ENCODE assay signal across 16 cellular contexts in genomic region chr17:970388-970768, GRCh38. TPM values are rescaled to one million over a fixed set of nuclear protein-coding genes. Genes with fewer than 3 reads are reported as not detected.
DNase-seq lines count a peak whose midpoint lies in the region; ATAC-seq and TF ChIP-seq lines count a peak whose summit lies in the region.
"Had no signal": no experiment of that assay in that cellular context is flagged by ENCODE, and none has a peak within 500 bp of the region (broad histone marks: within the 10 kb centered on the region; RNA-seq: fewer than 3 reads in every experiment).

No MANE protein-coding gene starts in this region.

- H3K4me1 ChIP-seq in endodermal cell (ENCODE audit: control insufficient read depth, insufficient read depth, low read length) = peaks cover 8% of the 10 kb centered on the region
- peaks cover 11% of the 10 kb centered on the region for H3K4me1 ChIP-seq in suprapubic skin
- H3K4me1 ChIP-seq in CD8-positive, alpha-beta memory T cell (ENCODE audit: insufficient read depth, low read length) = no peaks in the 10 kb centered on the region
- H3K4me1 ChIP-seq: colonic mucosa had no signal

- H3K4me3 ChIP-seq in endodermal cell (ENCODE audit: low read length) = peak overlapping the region; percentile 64
- H3K4me3 ChIP-seq in suprapubic skin = no peak overlapping the region
- H3K4me3 ChIP-seq in CD8-positive, alpha-beta memory T cell (ENCODE audit: low read length) = no peak overlapping the region
- H3K4me3 ChIP-seq: colonic mucosa, left ventricle myocardium inferior had no signal

- H3K27ac Mint-ChIP-seq in HFFc6 (peak overlapping the region; percentile 91), endodermal cell (peak overlapping the region; percentile 57), mesothelial cell of epicardium (peak overlapping the region; percentile 94)
- no peak overlapping the region for H3K27ac Mint-ChIP-seq in CD8-positive, alpha-beta memory T cell
- H3K27ac Mint-ChIP-seq: activated T-helper 1 cell treated with anti-CD3 and anti-CD28 coated beads, Interleukin-12 subunit alpha, Interleukin-12 subunit beta, Interleukin-2, Interleukin-4 antibody, amounts not matched to agents 30 ng/mL and 10 ng/mL and 1 ng/mL, durations not matched to agents 14 hours and 24 hours and 36 hours; B cell had no signal

- TF ChIP-seq POLR2A in suprapubic skin (IDR thresholded peaks at IDR 0.05) = no peak

- H3K36me3 Mint-ChIP-seq in HFFc6 (ENCODE audit: low read depth) (peaks cover 21% of the 10 kb centered on the region), endodermal cell (ENCODE audit: low read depth) (peaks cover 66% of the 10 kb centered on the region), mesothelial cell of epicardium (peaks cover 10% of the 10 kb centered on the region)
- no peaks in the 10 kb centered on the region for H3K36me3 Mint-ChIP-seq in CD8-positive, alpha-beta memory T cell
- H3K36me3 Mint-ChIP-seq: naive thymus-derived CD8-positive, alpha-beta T cell had no signal

- DNase-seq in HFFc6 = no peak
- DNase-seq in endodermal cell = peak; percentile 60
- DNase-seq in mesothelial cell of epicardium (ENCODE audit: low spot score in 2 of 2, unreplicated experiment in 2 of 2) = no peak
- DNase-seq in suprapubic skin (ENCODE audit: low spot score in 2 of 2) = no peak
- DNase-seq in CD8-positive, alpha-beta memory T cell = no peak
- DNase-seq in activated CD8-positive, alpha-beta memory T cell treated with anti-CD3 and anti-CD28 coated beads for 24 hours = no peak
- DNase-seq: activated CD4-positive, alpha-beta T cell treated with anti-CD3 and anti-CD28 coated beads, Interleukin-2, amount 50 U/mL, for 48 hours; colonic mucosa; left ventricle myocardium inferior; naive thymus-derived CD8-positive, alpha-beta T cell; right cardiac atrium had no signal

- TF ChIP-seq CTCF in HFFc6 (IDR thresholded peaks at IDR 0.05) (no peak), endodermal cell (conservative IDR thresholded peaks at IDR 0.05) (no peak), mesothelial cell of epicardium (IDR thresholded peaks at IDR 0.05; ENCODE audit: unreplicated experiment) (no peak), suprapubic skin (IDR thresholded peaks at IDR 0.05) (no peak)

- H3K27me3 ChIP-seq in endodermal cell (ENCODE audit: control insufficient read depth, insufficient read depth, low read length, poor library complexity, severe bottlenecking) = no peaks in the 10 kb centered on the region
- H3K27me3 ChIP-seq in suprapubic skin = no peaks in the 10 kb centered on the region
- H3K27me3 ChIP-seq in CD8-positive, alpha-beta memory T cell (ENCODE audit: insufficient read depth, low read length, poor library complexity, severe bottlenecking) = peaks cover 5% of the 10 kb centered on the region
- H3K27me3 ChIP-seq: colonic mucosa had no signal

- no peak overlapping the region for H3K9ac ChIP-seq in endodermal cell (ENCODE audit: extremely low read depth, low read length, poor library complexity, severe bottlenecking)

- H3K36me3 ChIP-seq in endodermal cell (ENCODE audit: control insufficient read depth, insufficient read depth, low read length) = peaks cover 82% of the 10 kb centered on the region
- H3K36me3 ChIP-seq in suprapubic skin = no peaks in the 10 kb centered on the region
- H3K36me3 ChIP-seq in CD8-positive, alpha-beta memory T cell (ENCODE audit: insufficient read depth, low read length) = no peaks in the 10 kb centered on the region
- H3K36me3 ChIP-seq: colonic mucosa, left ventricle myocardium inferior had no signal

- H3K27me3 Mint-ChIP-seq in HFFc6 (ENCODE audit: insufficient read depth) (peaks cover 2% of the 10 kb centered on the region), endodermal cell (ENCODE audit: insufficient read depth) (no peaks in the 10 kb centered on the region), mesothelial cell of epicardium (ENCODE audit: low read depth) (no peaks in the 10 kb centered on the region)
- H3K27me3 Mint-ChIP-seq in CD8-positive, alpha-beta memory T cell = peaks cover 19 to 54% of the 10 kb centered on the region in 2 donors

- 80 to 84% methylated on average over 7 to 8 of the region's 8 CpGs for WGBS in endodermal cell (ENCODE audit: insufficient coverage in 1 of 2, insufficient read length in 1 of 2), 2 experiments
- WGBS in suprapubic skin = 89% methylated on average over 8 of the region's 8 CpGs

- H3K9me3 ChIP-seq in endodermal cell (ENCODE audit: control insufficient read depth, low read length) = peaks cover 18% of the 10 kb centered on the region
- no peaks in the 10 kb centered on the region for H3K9me3 ChIP-seq in suprapubic skin
- no peaks in the 10 kb centered on the region for H3K9me3 ChIP-seq in CD8-positive, alpha-beta memory T cell (ENCODE audit: low read length)
- H3K9me3 ChIP-seq: colonic mucosa, left ventricle myocardium inferior had no signal

- H3K27ac ChIP-seq in endodermal cell (ENCODE audit: low read depth, low read length) (peak overlapping the region; percentile 44), suprapubic skin (peak overlapping the region; percentile 13)
- H3K27ac ChIP-seq in CD8-positive, alpha-beta memory T cell (ENCODE audit: low read depth, low read length) = no peak overlapping the region
- H3K27ac ChIP-seq: colonic mucosa, left ventricle myocardium inferior had no signal

- H3K4me1 Mint-ChIP-seq in HFFc6 (ENCODE audit: low read depth) = peaks cover 65% of the 10 kb centered on the region
- peaks cover 31% of the 10 kb centered on the region for H3K4me1 Mint-ChIP-seq in endodermal cell
- H3K4me1 Mint-ChIP-seq in mesothelial cell of epicardium = peaks cover 57% of the 10 kb centered on the region
- peaks cover 0 to 3% (median 0%) of the 10 kb centered on the region in 3 donors for H3K4me1 Mint-ChIP-seq in CD8-positive, alpha-beta memory T cell
- H3K4me1 Mint-ChIP-seq: B cell had no signal

- TF ChIP-seq EP300 in suprapubic skin (IDR thresholded peaks at IDR 0.05) = no peak

- no peaks in the 10 kb centered on the region for H3K9me3 Mint-ChIP-seq in HFFc6
- H3K9me3 Mint-ChIP-seq in endodermal cell = peaks cover 13% of the 10 kb centered on the region
- H3K9me3 Mint-ChIP-seq in mesothelial cell of epicardium = no peaks in the 10 kb centered on the region
- no peaks in the 10 kb centered on the region for H3K9me3 Mint-ChIP-seq in CD8-positive, alpha-beta memory T cell
- H3K9me3 Mint-ChIP-seq: activated T-helper 1 cell treated with anti-CD3 and anti-CD28 coated beads, Interleukin-12 subunit alpha, Interleukin-12 subunit beta, Interleukin-2, Interleukin-4 antibody, amounts not matched to agents 30 ng/mL and 10 ng/mL and 1 ng/mL, durations not matched to agents 14 hours and 24 hours and 36 hours; naive thymus-derived CD8-positive, alpha-beta T cell had no signal

- ATAC-seq in GM18519 (IDR thresholded peaks at IDR 0.05; ENCODE audit: low FRiP score, unreplicated experiment) = no peak
- ATAC-seq in HG03095 (IDR thresholded peaks at IDR 0.05; ENCODE audit: unreplicated experiment) = no peak
- ATAC-seq: esophagus mucosa; naive thymus-derived CD8-positive, alpha-beta T cell; right cardiac atrium had no signal

- H3K4me3 Mint-ChIP-seq in HFFc6 = peak overlapping the region; percentile 90
- H3K4me3 Mint-ChIP-seq in endodermal cell = no peak overlapping the region
- peak overlapping the region; percentile 56 for H3K4me3 Mint-ChIP-seq in mesothelial cell of epicardium
- no peak overlapping the region for H3K4me3 Mint-ChIP-seq in CD8-positive, alpha-beta memory T cell
- H3K4me3 Mint-ChIP-seq: activated T-helper 1 cell treated with anti-CD3 and anti-CD28 coated beads, Interleukin-12 subunit alpha, Interleukin-12 subunit beta, Interleukin-2, Interleukin-4 antibody, amounts not matched to agents 30 ng/mL and 10 ng/mL and 1 ng/mL, durations not matched to agents 14 hours and 24 hours and 36 hours; B cell; naive thymus-derived CD8-positive, alpha-beta T cell had no signal

- POLR2A ChIA-PET in CD8-positive, alpha-beta memory T cell (lab: Charles Lee) = no interaction called here

- CTCF ChIA-PET in CD8-positive, alpha-beta memory T cell (lab: Charles Lee) = interaction anchor here (1.1 kb wide), 1 partner anchor 27 kb away, joined by 3 read pairs; the partner anchor contains the start of gene TIMM22

RNA-seq across cellular contexts. Expression of gene NXN, which starts 9.2 kb away (rescaled TPM):
- total RNA-seq in HFFc6 (2021; fragmentation: NEBNext Ultra II Directional; extraction: Animal tissue kit (Norgen Biotek cat#: 25700)) = 10 to 100 TPM; 81.7 to 93.8 (median 92.2) TPM
- total RNA-seq in endodermal cell = 100 to 1,000 TPM; 124 to 201 TPM
- 132 TPM for polyA plus RNA-seq in endodermal cell (2013, experiment 1 of 2)
- 112 TPM for polyA plus RNA-seq in endodermal cell (2013, experiment 2 of 2)
- total RNA-seq in mesothelial cell of epicardium = 99.1 to 107 TPM (median 106 TPM) in 3 replicates
- 10 to 100 TPM; 18.9 to 47.2 (median 33.4) TPM for total RNA-seq in suprapubic skin
- total RNA-seq in CD8-positive, alpha-beta memory T cell = under 1 TPM; 0.31 to 0.42 TPM
- polyA plus RNA-seq in CD8-positive, alpha-beta memory T cell = 0.08 TPM

RNA-seq across cellular contexts. Expression of gene TIMM22, which starts 26.6 kb away (rescaled TPM):
- 10 to 100 TPM; 16.8 to 21.5 (median 18.2) TPM for total RNA-seq in HFFc6 (2021; fragmentation: NEBNext Ultra II Directional; extraction: Animal tissue kit (Norgen Biotek cat#: 25700))
- total RNA-seq in endodermal cell (10 to 100 TPM; 13.6 to 14.6 TPM), mesothelial cell of epicardium (14.9 to 16.3 TPM (median 15.5 TPM) in 3 replicates), suprapubic skin (10 to 100 TPM; 11.6 to 12.9 (median 12.6) TPM)
- polyA plus RNA-seq in endodermal cell (2013, experiment 1 of 2) = 13.7 TPM
- polyA plus RNA-seq in endodermal cell (2013, experiment 2 of 2) = 11.9 TPM
- 10 to 100 TPM; 19.9 to 21.5 TPM for total RNA-seq in CD8-positive, alpha-beta memory T cell
- 29.2 TPM for polyA plus RNA-seq in CD8-positive, alpha-beta memory T cell

Comparison
In these comparisons a context has a peak if more than half of its experiments do, and no peak if none do; other contexts are left out.
1. H3K27ac Mint-ChIP-seq: peak in HFFc6 (single experiment), endodermal cell (single experiment) and mesothelial cell of epicardium (single experiment); none in CD8-positive, alpha-beta memory T cell (0 of 8).
2. H3K4me3 Mint-ChIP-seq: peak in HFFc6 (single experiment) and mesothelial cell of epicardium (single experiment); none in endodermal cell (single experiment) and CD8-positive, alpha-beta memory T cell (0 of 7).
3. RNA of gene NXN, which starts 9.2 kb away (total RNA-seq): 124 to 201 TPM in endodermal cell, 99.1 to 107 TPM in mesothelial cell of epicardium, 81.7 to 93.8 TPM in HFFc6 and 18.9 to 47.2 TPM in suprapubic skin; 0.31 to 0.42 TPM in CD8-positive, alpha-beta memory T cell; every median in the first group is over 10 times any median in the second.